Comparison of ENCODE assay signal across 8 cellular contexts in genomic region chr10:45599646-45600045, GRCh38.
"Had no signal": no experiment of that assay in that cellular context is flagged by ENCODE, and none has a peak within 500 bp of the region (broad histone marks: within the 10 kb centered on the region; RNA-seq: fewer than 3 reads in every experiment).

No MANE protein-coding gene starts in this region.

- H3K4me2 ChIP-seq: GM23338 had no signal

- FAIRE-seq: H1, H54, HTR-8/SVneo had no signal

- H3K4me3 Mint-ChIP-seq: GM23338, H9, HFFc6 had no signal

- H3K27ac Mint-ChIP-seq: GM23338, H9, HFFc6, IgD-negative memory B cell had no signal

- H3K4me3 ChIP-seq: GM23338 had no signal

- H3K9me3 Mint-ChIP-seq: HFFc6 had no signal

- DNase-seq: H9, HCEC 1CT, HFFc6 had no signal
